ENCODE assay signal across 9 cellular contexts in genomic region chr4:153433753-153434105, GRCh38. TPM values are rescaled to one million over a fixed set of nuclear protein-coding genes. Genes with fewer than 3 reads are reported as not detected.
DNase-seq lines count a peak whose midpoint lies in the region; ATAC-seq and TF ChIP-seq lines count a peak whose summit lies in the region.
"Had no signal": no experiment of that assay in that cellular context is flagged by ENCODE, and none has a peak within 500 bp of the region (broad histone marks: within the 10 kb centered on the region; RNA-seq: fewer than 3 reads in every experiment).

No MANE protein-coding gene starts in this region.

- DNase-seq in DND-41 (peak; percentile 47), RWPE2 (ENCODE audit: low spot score) (no peak), mesendoderm (peak; percentile 9), UCSD-AML1 (lab: John Stamatoyannopoulos, UW; ENCODE audit: unreplicated experiment) (no peak), cortex of kidney (lab: John Stamatoyannopoulos, UW) (no peak)
- no peak for DNase-seq in activated CD4-positive, CD25-positive, alpha-beta regulatory T cell treated with anti-CD3 and anti-CD28 coated beads, Interleukin-2, amount 50 U/mL, for 72 hours
- DNase-seq: DMS79 had no signal

- H2BK120ac ChIP-seq in mesendoderm (ENCODE audit: low read depth, low read length) = no peak overlapping the region

- TF ChIP-seq CTCF in DND-41 (IDR thresholded peaks at IDR 0.05; ENCODE audit: borderline replicate concordance, extremely low read depth, low read length, poor library complexity, severe bottlenecking) (no peak), RWPE2 (IDR thresholded peaks at IDR 0.05; ENCODE audit: poor library complexity, severe bottlenecking) (no peak)

- no peak overlapping the region for H3K56ac ChIP-seq in mesendoderm (ENCODE audit: low read length)

- peak overlapping the region; percentile 36 for H2AFZ ChIP-seq in DND-41 (ENCODE audit: low read depth, low read length)

- peak overlapping the region; percentile 68 for H3K4me2 ChIP-seq in DND-41 (ENCODE audit: insufficient read depth, low read length)
- no peak overlapping the region for H3K4me2 ChIP-seq in mesendoderm (ENCODE audit: low read length)

- H3K23ac ChIP-seq in mesendoderm (ENCODE audit: low read length) = no peak overlapping the region

- H3K4me1 ChIP-seq in DND-41 (ENCODE audit: insufficient read depth, low read length) = peaks cover 100% of the 10 kb centered on the region
- no peaks in the 10 kb centered on the region for H3K4me1 ChIP-seq in RWPE2 (ENCODE audit: insufficient read depth, poor library complexity, severe bottlenecking)
- H3K4me1 ChIP-seq in mesendoderm (ENCODE audit: control insufficient read depth, low read depth, low read length) = no peaks in the 10 kb centered on the region

- H3K4ac ChIP-seq in mesendoderm (ENCODE audit: low read depth, low read length) = no peak overlapping the region

- H3K4me3 ChIP-seq in DND-41 (ENCODE audit: low read depth in 1 of 2, low read length in 2 of 2) (peak overlapping the region; percentile 2 to 49; a peak in 3 of 4 replicates), RWPE2 (ENCODE audit: severe bottlenecking) (no peak overlapping the region), mesendoderm (ENCODE audit: low read length) (no peak overlapping the region)

- H3K27ac ChIP-seq in DND-41 (ENCODE audit: low read length) (peak overlapping the region; percentile 87), RWPE2 (ENCODE audit: poor library complexity, severe bottlenecking) (peak overlapping the region; percentile 17), mesendoderm (ENCODE audit: low read depth, low read length) (no peak overlapping the region)

- H3K9ac ChIP-seq in DND-41 (ENCODE audit: low read depth, low read length) = peak overlapping the region; percentile 60
- no peak overlapping the region for H3K9ac ChIP-seq in mesendoderm (ENCODE audit: low read length)

- H4K20me1 ChIP-seq in DND-41 (ENCODE audit: insufficient read depth, low read length) = no peaks in the 10 kb centered on the region

- H2BK5ac ChIP-seq in mesendoderm (ENCODE audit: low read length) = no peak overlapping the region

- ATAC-seq in DND-41 (ENCODE audit: insufficient read depth, low read depth) (peak; percentile 17), GM21515 (IDR thresholded peaks at IDR 0.05; ENCODE audit: unreplicated experiment) (peak; percentile 2), RWPE2 (ENCODE audit: low read depth) (no peak), GM19023 (IDR thresholded peaks at IDR 0.05; ENCODE audit: unreplicated experiment) (no peak)

- no peak overlapping the region for H4K8ac ChIP-seq in mesendoderm (ENCODE audit: low read depth, low read length)

- H3K79me1 ChIP-seq in mesendoderm (ENCODE audit: low read length) = no peaks in the 10 kb centered on the region

- H3K79me2 ChIP-seq in DND-41 (ENCODE audit: insufficient read depth, low read length) (peaks cover 71% of the 10 kb centered on the region), mesendoderm (ENCODE audit: control insufficient read depth, insufficient read depth, low read length) (no peaks in the 10 kb centered on the region)

- no CpG with 5 or more reads among the region's 3 CpGs for WGBS in mesendoderm (ENCODE audit: extremely low coverage, insufficient coverage, low lambda C conversion rate)

- no peak overlapping the region for H4K5ac ChIP-seq in mesendoderm (ENCODE audit: low read length)

- H3K18ac ChIP-seq in mesendoderm (ENCODE audit: low read length) = no peak overlapping the region

- H3K36me3 ChIP-seq in DND-41 (ENCODE audit: insufficient read depth, low read length) = no peaks in the 10 kb centered on the region
- no peaks in the 10 kb centered on the region for H3K36me3 ChIP-seq in RWPE2 (ENCODE audit: low read depth)
- no peaks in the 10 kb centered on the region for H3K36me3 ChIP-seq in mesendoderm (ENCODE audit: control insufficient read depth, insufficient read depth, low read length)

- H2AK5ac ChIP-seq in mesendoderm (ENCODE audit: low read length) = no peak overlapping the region

- H3K9me3 ChIP-seq in DND-41 (ENCODE audit: insufficient read depth, low read length, severe bottlenecking) = no peaks in the 10 kb centered on the region
- no peaks in the 10 kb centered on the region for H3K9me3 ChIP-seq in RWPE2 (ENCODE audit: severe bottlenecking)

- H3K27me3 ChIP-seq in DND-41 (ENCODE audit: insufficient read depth, low read length, poor library complexity) = no peaks in the 10 kb centered on the region
- no peaks in the 10 kb centered on the region for H3K27me3 ChIP-seq in RWPE2 (ENCODE audit: insufficient read depth, poor library complexity, severe bottlenecking)
- no peaks in the 10 kb centered on the region for H3K27me3 ChIP-seq in mesendoderm (ENCODE audit: insufficient read depth, low read length, poor library complexity)

- no peak overlapping the region for H2BK15ac ChIP-seq in mesendoderm (replicated peaks; ENCODE audit: low read depth)

RNA-seq across cellular contexts. Expression of gene TMEM131L, which starts 32.4 kb away (rescaled TPM):
- 16.9 TPM for polyA plus RNA-seq in mesendoderm (2013, experiment 1 of 2)
- polyA plus RNA-seq in mesendoderm (2013, experiment 2 of 2) = 17.2 TPM

Comparison
In these comparisons a context has a peak if more than half of its experiments do, and no peak if none do; other contexts are left out.
1. ATAC-seq: peak in DND-41 (single experiment) and GM21515 (single experiment); none in RWPE2 (single experiment) and GM19023 (single experiment).
2. DNase-seq: peak in DND-41 (single experiment) and mesendoderm (single experiment); none in RWPE2 (single experiment), UCSD-AML1 (single experiment), cortex of kidney (single experiment) and activated CD4-positive, CD25-positive, alpha-beta regulatory T cell treated with anti-CD3 and anti-CD28 coated beads, Interleukin-2, amount 50 U/mL, for 72 hours (single experiment).
3. H3K4me3 ChIP-seq: peak in DND-41 (2 of 2); none in RWPE2 (single experiment) and mesendoderm (single experiment).